ENCODE assay signal across 8 cellular contexts in genomic region chr1:26900001-26900814, GRCh38. TPM values are rescaled to one million over a fixed set of nuclear protein-coding genes. Genes with fewer than 3 reads are reported as not detected.
DNase-seq lines count a peak whose midpoint lies in the region; ATAC-seq and TF ChIP-seq lines count a peak whose summit lies in the region.

A gene with protein sequence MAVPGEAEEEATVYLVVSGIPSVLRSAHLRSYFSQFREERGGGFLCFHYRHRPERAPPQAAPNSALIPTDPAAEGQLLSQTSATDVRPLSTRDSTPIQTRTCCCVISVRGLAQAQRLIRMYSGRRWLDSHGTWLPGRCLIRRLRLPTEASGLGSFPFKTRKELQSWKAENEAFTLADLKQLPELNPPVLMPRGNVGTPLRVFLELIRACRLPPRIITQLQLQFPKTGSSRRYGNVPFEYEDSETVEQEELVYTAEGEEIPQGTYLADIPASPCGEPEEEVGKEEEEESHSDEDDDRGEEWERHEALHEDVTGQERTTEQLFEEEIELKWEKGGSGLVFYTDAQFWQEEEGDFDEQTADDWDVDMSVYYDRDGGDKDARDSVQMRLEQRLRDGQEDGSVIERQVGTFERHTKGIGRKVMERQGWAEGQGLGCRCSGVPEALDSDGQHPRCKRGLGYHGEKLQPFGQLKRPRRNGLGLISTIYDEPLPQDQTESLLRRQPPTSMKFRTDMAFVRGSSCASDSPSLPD (minus strand): TSS chr1:26900467. CDS start chr1:26900442, 25 bp downstream.

- H3K36me3 Mint-ChIP-seq in brain = peaks cover 13% of the 10 kb centered on the region

- TF ChIP-seq CTCF in GM10248 (IDR thresholded peaks at IDR 0.05; ENCODE audit: control extremely low read depth, extremely low read depth, low read depth, missing control alignments) (no peak), brain (conservative IDR thresholded peaks at IDR 0.05) (no peak), retinal pigment epithelial cell (conservative IDR thresholded peaks at IDR 0.05; ENCODE audit: low read depth, low read length) (no peak)

- CTCF ChIA-PET in GM10248 (lab: Yijun Ruan, JAX) = interaction anchor here (1.5 to 4.2 kb wide), 5 partner anchors 11 to 298 kb away, joined by 3 to 33 read pairs (median 5); partner anchors contain the start of gene GPN2

- H3K9me3 Mint-ChIP-seq in brain = peaks cover 0 to 3% (median 0%) of the 10 kb centered on the region in 5 experiments

- peak within 1 kb of the TSS; percentile 92 to 95 (median 93) for H3K4me3 Mint-ChIP-seq in brain

- ATAC-seq in HG02970 (IDR thresholded peaks at IDR 0.05; ENCODE audit: low FRiP score, unreplicated experiment) (peak; percentile 72), HG03095 (IDR thresholded peaks at IDR 0.05; ENCODE audit: unreplicated experiment) (no peak)

- DNase-seq in GM10248 (ENCODE audit: extremely low spot score) (peak; percentile 92), NCI-H2107 (lab: John Stamatoyannopoulos, UW) (peak; percentile 96), UCSD-AML1 (lab: John Stamatoyannopoulos, UW; ENCODE audit: unreplicated experiment) (peak; percentile 82), iPS DF 19.7 (ENCODE audit: low read depth, low spot score) (peak; percentile 74), retinal pigment epithelial cell (ENCODE audit: low read depth) (peak; percentile 79)

- peaks cover 28% of the 10 kb centered on the region for H3K4me1 Mint-ChIP-seq in brain

- peak within 1 kb of the TSS; percentile 90 for H3K4me3 ChIP-seq in retinal pigment epithelial cell (ENCODE audit: low read length)

- H3K27ac Mint-ChIP-seq in brain = peak within 1 kb of the TSS; percentile 90 to 99 (median 97)

- H3K27me3 Mint-ChIP-seq in brain = peaks cover 16% of the 10 kb centered on the region

- POLR2A ChIA-PET in GM10248 (lab: Yijun Ruan, JAX) = interaction anchor here (0.5 to 2.6 kb wide), 6 partner anchors 10 to 290 kb away, joined by 3 to 9 read pairs (median 4); partner anchors contain the start of genes GPN2 and NUDC

RNA-seq across cellular contexts. Expression of the gene that starts here (rescaled TPM):
- polyA plus RNA-seq in brain (ENCODE audit: insufficient read depth, low read depth, low replicate concordance) = 11.4 TPM
